11 cellular contexts compared by ENCODE assay signal in genomic region chr17:61750656-61751055, GRCh38.
DNase-seq lines count a peak whose midpoint lies in the region; ATAC-seq and TF ChIP-seq lines count a peak whose summit lies in the region.
"Had no signal": no experiment of that assay in that cellular context is flagged by ENCODE, and none has a peak within 500 bp of the region (broad histone marks: within the 10 kb centered on the region; RNA-seq: fewer than 3 reads in every experiment).

No MANE protein-coding gene starts in this region.

- WGBS in smooth muscle cell (ENCODE audit: low lambda C conversion rate): 93% methylated on average over 1 of the region's 1 CpG

- H3K4me1 ChIP-seq in osteoblast (ENCODE audit: insufficient read depth, low read length) (no peaks in the 10 kb centered on the region), smooth muscle cell (ENCODE audit: low read depth) (no peaks in the 10 kb centered on the region)

- no peak overlapping the region for H3K27ac ChIP-seq in osteoblast (ENCODE audit: low read depth, low read length)
- no peak overlapping the region for H3K27ac ChIP-seq in smooth muscle cell (ENCODE audit: low read depth)

- H3K9ac ChIP-seq in smooth muscle cell (ENCODE audit: low read depth): no peak overlapping the region

- H3K4me2 ChIP-seq in osteoblast (ENCODE audit: insufficient read depth, low read length) (no peak overlapping the region), smooth muscle cell (no peak overlapping the region)

- H3K36me3 ChIP-seq in osteoblast (ENCODE audit: insufficient read depth, low read length): no peaks in the 10 kb centered on the region
- H3K36me3 ChIP-seq in smooth muscle cell (ENCODE audit: low read depth): peaks cover 12% of the 10 kb centered on the region

- no peak for DNase-seq in osteoblast (ENCODE audit: insufficient read length, low spot score, missing footprints)
- no peak for DNase-seq in smooth muscle cell (lab: John Stamatoyannopoulos, UW; ENCODE audit: unreplicated experiment)
- DNase-seq in A172 (ENCODE audit: low spot score): no peak
- DNase-seq in activated CD4-positive, alpha-beta T cell treated with anti-CD3 and anti-CD28 coated beads for 1 hour: no peak
- DNase-seq: activated CD4-positive, alpha-beta T cell treated with anti-CD3 and anti-CD28 coated beads, Interleukin-2, amount 10 ng/mL, durations not matched to agents 24 days and 14 days; NCI-H187 treated with DMSO at 0.1 percent for 48 hours; nucleus accumbens; RPMI8226 had no signal

- no peaks in the 10 kb centered on the region for H3F3A ChIP-seq in smooth muscle cell (ENCODE audit: low read depth)

- TF ChIP-seq CTCF in osteoblast (IDR thresholded peaks at IDR 0.05; ENCODE audit: extremely low read depth, low read depth, low read length): no peak
- TF ChIP-seq CTCF in smooth muscle cell (IDR thresholded peaks at IDR 0.05; ENCODE audit: borderline replicate concordance, insufficient read depth, poor library complexity, severe bottlenecking): no peak

- no peak overlapping the region for H3K4me3 ChIP-seq in osteoblast (ENCODE audit: insufficient read depth, low read length)
- H3K4me3 ChIP-seq in smooth muscle cell: no peak overlapping the region

- ATAC-seq in GM18909 (IDR thresholded peaks at IDR 0.05; ENCODE audit: poor library complexity, unreplicated experiment) (peak; percentile 91), GM21737 (IDR thresholded peaks at IDR 0.05; ENCODE audit: unreplicated experiment) (peak; percentile 94), HG03432 (IDR thresholded peaks at IDR 0.05; ENCODE audit: unreplicated experiment) (peak; percentile 96)

- H3K9me3 ChIP-seq in osteoblast (ENCODE audit: low read depth, low read length) (no peaks in the 10 kb centered on the region), smooth muscle cell (replicated peaks; ENCODE audit: low read depth) (peaks cover 3% of the 10 kb centered on the region)

- H3K27me3 ChIP-seq in osteoblast (ENCODE audit: insufficient read depth, low read length): no peaks in the 10 kb centered on the region
- no peaks in the 10 kb centered on the region for H3K27me3 ChIP-seq in smooth muscle cell (ENCODE audit: low read depth)

- peak overlapping the region; percentile 36 for H2AFZ ChIP-seq in osteoblast (ENCODE audit: low read length)
- H2AFZ ChIP-seq in smooth muscle cell (ENCODE audit: low read depth): no peak overlapping the region

- no peaks in the 10 kb centered on the region for H4K20me1 ChIP-seq in osteoblast (ENCODE audit: insufficient read depth, low read length)
- H4K20me1 ChIP-seq in smooth muscle cell (ENCODE audit: low read depth): no peaks in the 10 kb centered on the region

- no peaks in the 10 kb centered on the region for H3K79me2 ChIP-seq in osteoblast (ENCODE audit: insufficient read depth, low read length)
- no peaks in the 10 kb centered on the region for H3K79me2 ChIP-seq in smooth muscle cell (ENCODE audit: low read depth)
